17 cellular contexts compared by ENCODE assay signal in genomic region chr6:35605600-35605999, GRCh38.
DNase-seq lines count a peak whose midpoint lies in the region; ATAC-seq and TF ChIP-seq lines count a peak whose summit lies in the region.
"Had no signal": no experiment of that assay in that cellular context is flagged by ENCODE, and none has a peak within 500 bp of the region (broad histone marks: within the 10 kb centered on the region; RNA-seq: fewer than 3 reads in every experiment).

No MANE protein-coding gene starts in this region.

- H3K4me3 Mint-ChIP-seq in activated naive CD4-positive, alpha-beta T cell treated with anti-CD3 and anti-CD28 coated beads, Interleukin-2, amount 50 U/mL, for 24 hours, result peak overlapping the region; percentile 71
- H3K4me3 Mint-ChIP-seq: activated CD4-positive, alpha-beta T cell treated with anti-CD3 and anti-CD28 coated beads, Interleukin-2, amount 10 ng/mL, durations not matched to agents 7 days and 5 days; neural crest cell had no signal

- TF ChIP-seq POLR2A in adrenal gland (IDR thresholded peaks at IDR 0.05) (no peak), uterus (IDR thresholded peaks at IDR 0.05) (no peak), GM18505 (IDR thresholded peaks at IDR 0.05; ENCODE audit: borderline replicate concordance, extremely low read depth, insufficient read depth, insufficient read length) (no peak)

- H4K91ac ChIP-seq in mesenchymal stem cell (ENCODE audit: low read length), result peak overlapping the region; percentile 39

- no peaks in the 10 kb centered on the region for H3K9me3 Mint-ChIP-seq in activated naive CD4-positive, alpha-beta T cell treated with anti-CD3 and anti-CD28 coated beads, Interleukin-2, amount 50 U/mL, for 24 hours
- no peaks in the 10 kb centered on the region for H3K9me3 Mint-ChIP-seq in activated naive CD4-positive, alpha-beta T cell treated with anti-CD3 and anti-CD28 coated beads, Interleukin-2, amount 50 U/mL, for 72 hours
- H3K9me3 Mint-ChIP-seq: activated CD4-positive, alpha-beta T cell treated with anti-CD3 and anti-CD28 coated beads, Interleukin-2, amount 10 ng/mL, durations not matched to agents 7 days and 5 days had no signal

- H3K36me3 Mint-ChIP-seq in activated naive CD4-positive, alpha-beta T cell treated with anti-CD3 and anti-CD28 coated beads, Interleukin-2, amount 50 U/mL, for 24 hours, result peaks cover 26% of the 10 kb centered on the region
- H3K36me3 Mint-ChIP-seq in activated naive CD4-positive, alpha-beta T cell treated with anti-CD3 and anti-CD28 coated beads, Interleukin-2, amount 50 U/mL, for 72 hours, result peaks cover 19 to 60% of the 10 kb centered on the region in 2 donors

- no peak overlapping the region for H3K4me3 ChIP-seq in adrenal gland
- H3K4me3 ChIP-seq in mesenchymal stem cell (ENCODE audit: insufficient read depth in 1 of 2, low read depth in 1 of 2, low read length in 2 of 2), result no peak overlapping the region
- no peak overlapping the region for H3K4me3 ChIP-seq in uterus
- H3K4me3 ChIP-seq: lung, sigmoid colon had no signal

- no peaks in the 10 kb centered on the region for H3K27me3 Mint-ChIP-seq in activated naive CD4-positive, alpha-beta T cell treated with anti-CD3 and anti-CD28 coated beads, Interleukin-2, amount 50 U/mL, for 24 hours
- H3K27me3 Mint-ChIP-seq: activated CD4-positive, alpha-beta T cell treated with anti-CD3 and anti-CD28 coated beads, Interleukin-2, amount 10 ng/mL, durations not matched to agents 7 days and 5 days had no signal

- H3K9ac ChIP-seq in mesenchymal stem cell (ENCODE audit: low read length), result peak overlapping the region; percentile 5

- H2BK120ac ChIP-seq in mesenchymal stem cell (ENCODE audit: low read depth, low read length), result no peak overlapping the region

- H3K4me2 ChIP-seq in mesenchymal stem cell (ENCODE audit: low read length, poor library complexity, severe bottlenecking), result no peak overlapping the region

- H3K4me1 Mint-ChIP-seq in activated naive CD4-positive, alpha-beta T cell treated with anti-CD3 and anti-CD28 coated beads, Interleukin-2, amount 50 U/mL, for 24 hours, result peaks cover 75% of the 10 kb centered on the region

- no peak overlapping the region for H2BK5ac ChIP-seq in mesenchymal stem cell (ENCODE audit: low read depth, low read length, poor library complexity, severe bottlenecking)

- peak overlapping the region; percentile 9 to 87 for H3K18ac ChIP-seq in mesenchymal stem cell (ENCODE audit: low read depth in 1 of 2, low read length in 2 of 2)

- H3K9me3 ChIP-seq in adrenal gland (replicated peaks in 1 of 3) (no peaks in the 10 kb centered on the region), mesenchymal stem cell (ENCODE audit: control insufficient read depth, low read length) (no peaks in the 10 kb centered on the region), uterus (no peaks in the 10 kb centered on the region)
- H3K9me3 ChIP-seq: sigmoid colon had no signal

- H2BK15ac ChIP-seq in mesenchymal stem cell (ENCODE audit: low read depth, poor library complexity, severe bottlenecking), result no peak overlapping the region

- H3K14ac ChIP-seq in mesenchymal stem cell (ENCODE audit: low read length in 2 of 2), result no peak overlapping the region

- no peak overlapping the region for H4K8ac ChIP-seq in mesenchymal stem cell (ENCODE audit: low read length)

- H2AFZ ChIP-seq in mesenchymal stem cell (ENCODE audit: low read depth, low read length), result no peak overlapping the region

- 83 to 92% (median 86%) methylated on average over 6 of the region's 6 CpGs for WGBS in adrenal gland, 4 donors
- WGBS in mesenchymal stem cell, result 92% methylated on average over 5 of the region's 6 CpGs

- ATAC-seq in activated naive CD4-positive, alpha-beta T cell treated with anti-CD3 and anti-CD28 coated beads, Interleukin-2, amount 50 U/mL, for 72 hours, result no peak
- no peak for ATAC-seq in GM18505 (IDR thresholded peaks at IDR 0.05; ENCODE audit: unreplicated experiment)
- ATAC-seq: Panc1 had no signal

- peak overlapping the region; percentile 85 for H3K27ac Mint-ChIP-seq in activated naive CD4-positive, alpha-beta T cell treated with anti-CD3 and anti-CD28 coated beads, Interleukin-2, amount 50 U/mL, for 24 hours
- no peak overlapping the region for H3K27ac Mint-ChIP-seq in activated naive CD4-positive, alpha-beta T cell treated with anti-CD3 and anti-CD28 coated beads, Interleukin-2, amount 50 U/mL, for 72 hours

- intact Hi-C loops in adrenal gland (cut with DNase I) (no loop called here), uterus (cut with DNase I; ENCODE audit: low total_unique reads) (no loop called here)

- no peak overlapping the region for H2AK5ac ChIP-seq in mesenchymal stem cell (ENCODE audit: low read length, severe bottlenecking)

- H3K79me1 ChIP-seq in mesenchymal stem cell (replicated peaks; ENCODE audit: low read length, poor library complexity, severe bottlenecking), result peaks cover 7% of the 10 kb centered on the region

- H3K4ac ChIP-seq in mesenchymal stem cell (ENCODE audit: low read depth in 1 of 2, low read length in 2 of 2), result no peak overlapping the region

- H3K4me1 ChIP-seq in adrenal gland (replicated peaks in 1 of 2) (peaks cover 45 to 68% of the 10 kb centered on the region in 2 donors), mesenchymal stem cell (ENCODE audit: control insufficient read depth, insufficient read depth, low read depth, low read length) (peaks cover 8% of the 10 kb centered on the region), uterus (peaks cover 0 to 10% of the 10 kb centered on the region in 2 donors)

- TF ChIP-seq CTCF in adrenal gland (IDR thresholded peaks at IDR 0.05) (no peak), uterus (IDR thresholded peaks at IDR 0.05) (no peak)

- H2BK12ac ChIP-seq in mesenchymal stem cell (ENCODE audit: low read length in 2 of 2), result peak overlapping the region in 1 of 2 experiments; percentile 48

- H3K27me3 ChIP-seq in adrenal gland, result no peaks in the 10 kb centered on the region
- no peaks in the 10 kb centered on the region for H3K27me3 ChIP-seq in mesenchymal stem cell (ENCODE audit: control insufficient read depth in 1 of 2, insufficient read depth in 1 of 2, low read length in 2 of 2)
- no peaks in the 10 kb centered on the region for H3K27me3 ChIP-seq in uterus
- H3K27me3 ChIP-seq: sigmoid colon had no signal

- DNase-seq in activated naive CD4-positive, alpha-beta T cell treated with anti-CD3 and anti-CD28 coated beads, Interleukin-2, amount 50 U/mL, for 72 hours (ENCODE audit: low spot score in 2 of 2), result no peak
- DNase-seq in adrenal gland (no peak), mesenchymal stem cell (no peak), uterus (no peak), GF-D8 (lab: John Stamatoyannopoulos, UW) (no peak), KG1 (lab: John Stamatoyannopoulos, UW) (no peak)
- DNase-seq: activated CD4-positive, alpha-beta T cell treated with anti-CD3 and anti-CD28 coated beads, Interleukin-2, amount 10 ng/mL, durations not matched to agents 7 days and 5 days; DMS 273 treated with DMSO at 0.1 percent for 48 hours; Kasumi-1; NCI-H146; sigmoid colon had no signal

- H3K23ac ChIP-seq in mesenchymal stem cell (ENCODE audit: low read length in 2 of 2), result no peak overlapping the region

- H3K27ac ChIP-seq in adrenal gland (peak overlapping the region; percentile 14 to 90 (median 69)), mesenchymal stem cell (ENCODE audit: low read length, poor library complexity, severe bottlenecking) (peak overlapping the region; percentile 60), uterus (peak overlapping the region; percentile 91 to 97)
- H3K27ac ChIP-seq: HL-60 had no signal

- H3K36me3 ChIP-seq in adrenal gland (replicated peaks in 1 of 2) (peaks cover 0 to 3% of the 10 kb centered on the region in 2 donors), mesenchymal stem cell (ENCODE audit: control insufficient read depth in 1 of 2, insufficient read depth in 2 of 2, low read depth in 1 of 2, low read length in 2 of 2) (peaks cover 0 to 6% of the 10 kb centered on the region in 2 experiments), uterus (no peaks in the 10 kb centered on the region)
